ENCODE assay signal across 11 cellular contexts in genomic region chr9:70589571-70590263, GRCh38.
A peak's percentile ranks its signal among the peaks of the same experiment; 100 is the strongest.
DNase-seq lines count a peak whose midpoint lies in the region; ATAC-seq and TF ChIP-seq lines count a peak whose summit lies in the region.
"Had no signal": no experiment of that assay in that cellular context is flagged by ENCODE, and none has a peak within 500 bp of the region (broad histone marks: within the 10 kb centered on the region; RNA-seq: fewer than 3 reads in every experiment).

No MANE protein-coding gene starts in this region.

- no peaks in the 10 kb centered on the region for H3K9me2 ChIP-seq in GM23248 (ENCODE audit: insufficient read depth)

- no peaks in the 10 kb centered on the region for H4K20me1 ChIP-seq in GM23248 (ENCODE audit: insufficient read depth)

- H2BK5ac ChIP-seq in neuronal stem cell (ENCODE audit: low read length), result no peak overlapping the region

- H3K14ac ChIP-seq in neuronal stem cell (ENCODE audit: low read length), result no peak overlapping the region

- no peak overlapping the region for H4K8ac ChIP-seq in neuronal stem cell (ENCODE audit: low read depth, low read length)

- H3K4me3 ChIP-seq in GM23248, result peak overlapping the region; percentile 44
- no peak overlapping the region for H3K4me3 ChIP-seq in choroid plexus epithelial cell (ENCODE audit: low read depth, low read length)
- H3K4me3 ChIP-seq in left lung, result no peak overlapping the region
- H3K4me3 ChIP-seq in skin epidermis, result no peak overlapping the region
- no peak overlapping the region for H3K4me3 ChIP-seq in neuronal stem cell (ENCODE audit: low read length in 2 of 2)
- H3K4me3 ChIP-seq: GM23338 had no signal

- in situ Hi-C loops in GM23248 (cut with MboI), result loop anchor here (10.0 to 25.0 kb wide), 3 partner anchors 85 to 627 kb away; partner anchors contain the start of gene KLF9

- H3K36me3 ChIP-seq in GM23248 (ENCODE audit: low read depth) (no peaks in the 10 kb centered on the region), left lung (no peaks in the 10 kb centered on the region), neuronal stem cell (replicated peaks in 1 of 2; ENCODE audit: control insufficient read depth in 2 of 2, insufficient read depth in 2 of 2, low read length in 2 of 2) (peaks cover 0 to 25% of the 10 kb centered on the region in 2 donors)

- H2AFZ ChIP-seq in GM23248, result peak overlapping the region; percentile 39
- H2AFZ ChIP-seq in neuronal stem cell (ENCODE audit: low read length), result no peak overlapping the region
- H2AFZ ChIP-seq: GM23338 had no signal

- no peak overlapping the region for H2BK120ac ChIP-seq in neuronal stem cell (ENCODE audit: low read depth, low read length)

- H2AK5ac ChIP-seq in neuronal stem cell (ENCODE audit: low read depth, low read length), result no peak overlapping the region

- peaks cover 52% of the 10 kb centered on the region for H3F3A ChIP-seq in GM23248 (ENCODE audit: insufficient read depth)

- no peak overlapping the region for H3K18ac ChIP-seq in neuronal stem cell (ENCODE audit: low read length)

- intact Hi-C loops in left lung (cut with DNase I), result loop anchor here (10.0 kb wide), 1 partner anchor 175 kb away; the partner anchor contains the start of gene KLF9 (in 2 of the 2)

- ATAC-seq in left lung (peak; percentile 69), HG02642 (IDR thresholded peaks at IDR 0.05; ENCODE audit: poor library complexity, unreplicated experiment) (no peak)
- ATAC-seq in stimulated activated naive CD8-positive, alpha-beta T cell treated with anti-CD3 and anti-CD28 coated beads, Interleukin-15, Interleukin-2, amounts not matched to agents 100 U/mL and 50 U/mL, for 24 hours, result no peak
- ATAC-seq: GM23338 had no signal

- WGBS in GM23248 (ENCODE audit: low coverage in 1 of 2, low lambda C conversion rate in 2 of 2, missing lambda C conversion rate in 2 of 2), 2 experiments, result 1 to 2% methylated on average over 7 of the region's 7 CpGs
- WGBS in neuronal stem cell (ENCODE audit: extremely low coverage in 2 of 2, insufficient read length in 2 of 2, insufficient replicate concordance in 1 of 2), 2 donors, result no CpG with 5 or more reads among the region's 7 CpGs

- H3K79me2 ChIP-seq in GM23248 (ENCODE audit: insufficient read depth), result no peaks in the 10 kb centered on the region

- H4K91ac ChIP-seq in neuronal stem cell (ENCODE audit: low read depth, low read length, poor library complexity), result no peak overlapping the region

- no peak overlapping the region for H3K4ac ChIP-seq in neuronal stem cell (ENCODE audit: low read length)

- H3K4me2 ChIP-seq in GM23248 (ENCODE audit: unreplicated experiment), result peak overlapping the region; percentile 87
- H3K4me2 ChIP-seq in neuronal stem cell (ENCODE audit: insufficient read depth, low read length, poor library complexity, severe bottlenecking), result no peak overlapping the region
- H3K4me2 ChIP-seq: GM23338 had no signal

- H3K9me3 ChIP-seq in GM23248 (ENCODE audit: low read depth) (no peaks in the 10 kb centered on the region), left lung (no peaks in the 10 kb centered on the region), neuronal stem cell (replicated peaks in 1 of 2; ENCODE audit: control insufficient read depth in 2 of 2, insufficient read depth in 1 of 2, low read depth in 1 of 2, low read length in 2 of 2) (no peaks in the 10 kb centered on the region)

- DNase-seq in GM23248 (peak; percentile 83), choroid plexus epithelial cell (ENCODE audit: low read depth) (peak; percentile 70), left lung (no peak), neuronal stem cell (ENCODE audit: low spot score) (no peak), NCI-H345 treated with DMSO at 0.1 percent for 48 hours (lab: John Stamatoyannopoulos, UW; ENCODE audit: unreplicated experiment) (no peak)
- DNase-seq in stimulated activated naive CD8-positive, alpha-beta T cell treated with anti-CD3 and anti-CD28 coated beads, Interleukin-15, Interleukin-2, amounts not matched to agents 100 U/mL and 50 U/mL, for 24 hours, result no peak
- DNase-seq: activated gamma-delta T cell had no signal

- H3K4me1 ChIP-seq in GM23248 (ENCODE audit: insufficient read depth) (peaks cover 57% of the 10 kb centered on the region), left lung (peaks cover 0 to 7% of the 10 kb centered on the region in 2 donors), neuronal stem cell (ENCODE audit: control insufficient read depth in 2 of 2, insufficient read depth in 1 of 2, low read depth in 1 of 2, low read length in 2 of 2) (no peaks in the 10 kb centered on the region)

- H3K27me3 ChIP-seq in GM23248 (replicated peaks; ENCODE audit: insufficient read depth) (no peaks in the 10 kb centered on the region), left lung (no peaks in the 10 kb centered on the region), neuronal stem cell (ENCODE audit: control insufficient read depth in 3 of 3, insufficient read depth in 3 of 3, low read depth in 1 of 3, low read length in 3 of 3) (no peaks in the 10 kb centered on the region)

- peak overlapping the region; percentile 76 for H3K9ac ChIP-seq in GM23248
- no peak overlapping the region for H3K9ac ChIP-seq in neuronal stem cell (ENCODE audit: low read depth, low read length, poor library complexity)

- H3K79me1 ChIP-seq in neuronal stem cell (ENCODE audit: low read depth, low read length), result no peaks in the 10 kb centered on the region

- H2BK12ac ChIP-seq in neuronal stem cell (ENCODE audit: low read length), result no peak overlapping the region

- no peak overlapping the region for H2BK15ac ChIP-seq in neuronal stem cell (ENCODE audit: low read length)

- H3K27ac ChIP-seq in GM23248 (peak overlapping the region; percentile 94), left lung (peak overlapping the region; percentile 20 to 72), skin epidermis (peak overlapping the region in 19 of 21 experiments; percentile 8 to 87 (median 63)), neuronal stem cell (replicated peaks; ENCODE audit: low read length) (no peak overlapping the region)
- H3K27ac ChIP-seq: VCaP had no signal

- H3K23ac ChIP-seq in neuronal stem cell (ENCODE audit: low read depth, low read length, poor library complexity), result no peak overlapping the region

- TF ChIP-seq CTCF in choroid plexus epithelial cell (conservative IDR thresholded peaks at IDR 0.05; ENCODE audit: low read depth, low read length), result no peak
- TF ChIP-seq CTCF in left lung (IDR thresholded peaks at IDR 0.05), result no peak

Comparison
In these comparisons a context has a peak if more than half of its experiments do, and no peak if none do; other contexts are left out.
1. DNase-seq: peak in GM23248 (single experiment) and choroid plexus epithelial cell (single experiment); none in left lung (0 of 2), stimulated activated naive CD8-positive, alpha-beta T cell treated with anti-CD3 and anti-CD28 coated beads, Interleukin-15, Interleukin-2, amounts not matched to agents 100 U/mL and 50 U/mL, for 24 hours (single experiment), neuronal stem cell (single experiment) and NCI-H345 treated with DMSO at 0.1 percent for 48 hours (single experiment).